Comparison of ENCODE assay signal across 10 cellular contexts in the genomic region with DNA sequence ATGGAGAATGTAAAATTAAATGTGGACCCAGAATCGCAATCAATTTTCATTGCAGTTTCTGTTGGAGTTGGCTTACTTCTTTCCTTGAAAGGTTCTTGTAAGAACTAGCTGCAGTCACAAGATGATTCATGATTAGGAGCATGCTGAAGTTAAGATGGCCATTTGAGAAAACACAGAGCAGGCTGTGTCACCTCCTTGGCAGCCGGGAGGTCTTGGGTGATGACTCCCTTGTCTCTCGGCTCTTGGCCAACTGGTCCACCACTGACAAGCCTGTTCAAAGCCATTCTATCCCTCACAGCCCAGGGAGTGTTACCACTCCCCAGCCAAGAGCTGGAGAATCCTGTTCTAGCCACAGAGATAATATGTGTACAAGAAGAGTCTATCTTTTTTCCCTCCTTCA. TPM values are rescaled to one million over a fixed set of nuclear protein-coding genes. Genes with fewer than 3 reads are reported as not detected.
A peak's percentile ranks its signal among the peaks of the same experiment; 100 is the strongest.
DNase-seq lines count a peak whose midpoint lies in the region; ATAC-seq, FAIRE-seq and TF ChIP-seq lines count a peak whose summit lies in the region.
"Had no signal": no experiment of that assay in that cellular context is flagged by ENCODE, and none has a peak within 500 bp of the region (broad histone marks: within the 10 kb centered on the region; RNA-seq: fewer than 3 reads in every experiment).

No MANE protein-coding gene starts in this region.

- 72 to 85% methylated on average over 3 of the region's 3 CpGs for WGBS in upper lobe of left lung, 2 donors

- H3K9me3 ChIP-seq in lower lobe of right lung (no peaks in the 10 kb centered on the region), upper lobe of left lung (no peaks in the 10 kb centered on the region)

- H3K36me3 ChIP-seq in bronchial epithelial cell (ENCODE audit: control insufficient read depth, insufficient read depth, low read length): no peaks in the 10 kb centered on the region
- no peaks in the 10 kb centered on the region for H3K36me3 ChIP-seq in lower lobe of right lung
- no peaks in the 10 kb centered on the region for H3K36me3 ChIP-seq in upper lobe of left lung

- H3K4me3 ChIP-seq in bronchial epithelial cell (ENCODE audit: low read depth, low read length) (no peak overlapping the region), lower lobe of right lung (no peak overlapping the region), upper lobe of left lung (no peak overlapping the region)

- no peaks in the 10 kb centered on the region for H3K9me3 Mint-ChIP-seq in activated naive CD4-positive, alpha-beta T cell treated with anti-CD3 and anti-CD28 coated beads, Interleukin-2, amount 50 U/mL, for 72 hours
- no peaks in the 10 kb centered on the region for H3K9me3 Mint-ChIP-seq in T-helper 2 cell treated with Interferon-gamma antibody and Interleukin-4, amounts not matched to agents 5 μg/mL and 100 μg/mL, for 36 hours
- H3K9me3 Mint-ChIP-seq: central memory CD8-positive, alpha-beta T cell had no signal

- H3K36me3 Mint-ChIP-seq in activated naive CD4-positive, alpha-beta T cell treated with anti-CD3 and anti-CD28 coated beads, Interleukin-2, amount 50 U/mL, for 72 hours: no peaks in the 10 kb centered on the region
- H3K36me3 Mint-ChIP-seq in T-helper 2 cell treated with Interferon-gamma antibody and Interleukin-4, amounts not matched to agents 5 μg/mL and 100 μg/mL, for 36 hours (ENCODE audit: low read depth): no peaks in the 10 kb centered on the region

- peaks cover 5% of the 10 kb centered on the region for H3K27me3 Mint-ChIP-seq in T-helper 2 cell treated with Interferon-gamma antibody and Interleukin-4, amounts not matched to agents 5 μg/mL and 100 μg/mL, for 36 hours (ENCODE audit: low read depth)
- H3K27me3 Mint-ChIP-seq: central memory CD8-positive, alpha-beta T cell had no signal

- H3K27ac ChIP-seq in lower lobe of right lung (peak overlapping the region; percentile 18), upper lobe of left lung (peak overlapping the region in 3 of 4 donors; percentile 6 to 59 (median 27))

- H3K27me3 ChIP-seq in bronchial epithelial cell (ENCODE audit: control insufficient read depth, insufficient read depth, low read length) (no peaks in the 10 kb centered on the region), lower lobe of right lung (ENCODE audit: low read depth) (no peaks in the 10 kb centered on the region), upper lobe of left lung (no peaks in the 10 kb centered on the region)

- no peak overlapping the region for H3K4me3 Mint-ChIP-seq in T-helper 2 cell treated with Interferon-gamma antibody and Interleukin-4, amounts not matched to agents 5 μg/mL and 100 μg/mL, for 36 hours
- H3K4me3 Mint-ChIP-seq: central memory CD8-positive, alpha-beta T cell had no signal

- H3K27ac Mint-ChIP-seq in activated naive CD4-positive, alpha-beta T cell treated with anti-CD3 and anti-CD28 coated beads, Interleukin-2, amount 50 U/mL, for 72 hours: no peak overlapping the region
- no peak overlapping the region for H3K27ac Mint-ChIP-seq in T-helper 2 cell treated with Interferon-gamma antibody and Interleukin-4, amounts not matched to agents 5 μg/mL and 100 μg/mL, for 36 hours

- no peak for TF ChIP-seq POLR2A in upper lobe of left lung (IDR thresholded peaks at IDR 0.05)

- TF ChIP-seq CTCF in bronchial epithelial cell (IDR thresholded peaks at IDR 0.05; ENCODE audit: insufficient read depth, low read length, severe bottlenecking): no peak
- no peak for TF ChIP-seq CTCF in lower lobe of right lung (IDR thresholded peaks at IDR 0.05)
- TF ChIP-seq CTCF in upper lobe of left lung (IDR thresholded peaks at IDR 0.05): no peak

- FAIRE-seq in bronchial epithelial cell (lab: Jason Lieb, UNC): peak; percentile 28

- no peak for ATAC-seq in lower lobe of right lung
- peak in 1 of 2 donors; percentile 77 for ATAC-seq in upper lobe of left lung (ENCODE audit: low FRiP score in 2 of 2)
- ATAC-seq in activated naive CD4-positive, alpha-beta T cell treated with anti-CD3 and anti-CD28 coated beads, Interleukin-2, amount 50 U/mL, for 72 hours: no peak
- no peak for ATAC-seq in GM19023 (IDR thresholded peaks at IDR 0.05; ENCODE audit: unreplicated experiment)

- intact Hi-C loops in lower lobe of right lung (cut with DNase I): no loop called here

- H3K4me1 ChIP-seq in lower lobe of right lung (peaks cover 31% of the 10 kb centered on the region), upper lobe of left lung (peaks cover 0 to 27% (median 3%) of the 10 kb centered on the region in 4 donors)

- peaks cover under 1% of the 10 kb centered on the region for H3K4me1 Mint-ChIP-seq in T-helper 2 cell treated with Interferon-gamma antibody and Interleukin-4, amounts not matched to agents 5 μg/mL and 100 μg/mL, for 36 hours (ENCODE audit: low read depth)

- DNase-seq in HS-27A (ENCODE audit: low read depth): peak; percentile 91
- DNase-seq in bronchial epithelial cell (ENCODE audit: low read depth): peak; percentile 97
- no peak for DNase-seq in lower lobe of right lung
- no peak for DNase-seq in upper lobe of left lung
- DNase-seq in activated naive CD4-positive, alpha-beta T cell treated with anti-CD3 and anti-CD28 coated beads, Interleukin-2, amount 50 U/mL, for 72 hours (ENCODE audit: low spot score in 2 of 2): no peak
- DNase-seq in T-helper 2 cell treated with Interferon-gamma antibody and Interleukin-4, amounts not matched to agents 5 μg/mL and 100 μg/mL, for 36 hours (ENCODE audit: low spot score): no peak
- no peak for DNase-seq in OCI-M1 (lab: John Stamatoyannopoulos, UW)
- DNase-seq: NK-92 treated with Interleukin-12 subunit alpha and Interleukin-12 subunit beta, amount 100 ng/mL, for 24 hours had no signal

- no peak for TF ChIP-seq EP300 in upper lobe of left lung (IDR thresholded peaks at IDR 0.05)

RNA-seq across cellular contexts. Expression of gene OPTC, which starts 40.6 kb away (rescaled TPM):
- total RNA-seq in bronchial epithelial cell (not detected in 2 replicates), lower lobe of right lung (not detected), upper lobe of left lung (not detected)
- total RNA-seq in activated naive CD4-positive, alpha-beta T cell treated with anti-CD3 and anti-CD28 coated beads, Interleukin-2, amount 50 U/mL, for 72 hours: not detected

RNA-seq across cellular contexts. Expression of gene PRELP, which starts 58.9 kb away (rescaled TPM):
- total RNA-seq in bronchial epithelial cell: not detected in 2 replicates
- 47.5 TPM for total RNA-seq in lower lobe of right lung
- total RNA-seq in upper lobe of left lung: 100 to 1,000 TPM in 1 of 6 donors, 10 to 100 TPM in 5; 30.4 to 104 (median 47.3) TPM
- total RNA-seq in activated naive CD4-positive, alpha-beta T cell treated with anti-CD3 and anti-CD28 coated beads, Interleukin-2, amount 50 U/mL, for 72 hours: under 1 TPM in 1 of 2 donors, not detected in 1; 0.07 TPM

Comparison
In these comparisons a context has a peak if more than half of its experiments do, and no peak if none do; other contexts are left out.
1. DNase-seq: peak in HS-27A (single experiment) and bronchial epithelial cell (single experiment); none in lower lobe of right lung (single experiment), upper lobe of left lung (0 of 2), activated naive CD4-positive, alpha-beta T cell treated with anti-CD3 and anti-CD28 coated beads, Interleukin-2, amount 50 U/mL, for 72 hours (0 of 2), T-helper 2 cell treated with Interferon-gamma antibody and Interleukin-4, amounts not matched to agents 5 μg/mL and 100 μg/mL, for 36 hours (single experiment) and OCI-M1 (single experiment).
2. RNA of gene PRELP, which starts 58.9 kb away (total RNA-seq): 30.4 to 104 TPM in upper lobe of left lung and 47.5 TPM in lower lobe of right lung (single experiment); 0.07 TPM in activated naive CD4-positive, alpha-beta T cell treated with anti-CD3 and anti-CD28 coated beads, Interleukin-2, amount 50 U/mL, for 72 hours and not detected in bronchial epithelial cell; every median in the first group is over 10 times any median in the second.